In the genomic region with DNA sequence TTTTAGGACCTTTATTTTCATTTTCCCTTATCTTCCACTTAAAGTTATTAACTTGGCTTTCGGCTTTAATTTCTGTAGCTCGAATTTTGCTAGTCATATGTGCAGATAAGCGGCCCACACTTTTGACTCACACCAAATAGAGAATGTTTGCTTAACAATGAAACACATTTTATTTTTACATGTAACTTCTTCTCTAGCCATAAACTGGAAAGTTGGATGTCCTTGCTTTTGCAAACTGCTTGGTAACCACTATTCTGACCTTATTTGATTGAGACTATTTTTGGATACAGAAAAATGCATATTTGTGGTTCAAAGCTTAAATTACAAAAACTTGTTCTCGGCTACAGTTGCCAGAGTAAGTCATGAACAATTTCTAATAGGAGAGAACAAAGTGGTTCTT, we compare ENCODE assay signal across 18 cellular contexts.
DNase-seq lines count a peak whose midpoint lies in the region; ATAC-seq, FAIRE-seq and TF ChIP-seq lines count a peak whose summit lies in the region.
"Had no signal": no experiment of that assay in that cellular context is flagged by ENCODE, and none has a peak within 500 bp of the region (broad histone marks: within the 10 kb centered on the region; RNA-seq: fewer than 3 reads in every experiment).

No MANE protein-coding gene starts in this region.

- H3K27me3 ChIP-seq in KMS-11 (ENCODE audit: insufficient read depth, low read depth): no peaks in the 10 kb centered on the region
- H3K27me3 ChIP-seq: cardiac muscle cell had no signal

- H3K9ac ChIP-seq in KMS-11: no peak overlapping the region

- H3K36me3 ChIP-seq in KMS-11 (ENCODE audit: insufficient read depth): no peaks in the 10 kb centered on the region
- H3K36me3 ChIP-seq: cardiac muscle cell had no signal

- H2AFZ ChIP-seq in KMS-11 (ENCODE audit: low read depth): no peak overlapping the region

- DNase-seq in AG08395 (ENCODE audit: low spot score) (peak; percentile 50), myocyte (ENCODE audit: low read depth) (peak; percentile 80), left lobe of liver (ENCODE audit: low spot score) (no peak), HCEC 1CT (no peak), HT-29 (ENCODE audit: low spot score) (no peak)
- no peak for DNase-seq in activated T-helper 1 cell treated with anti-CD3 and anti-CD28 coated beads, Interleukin-12 subunit alpha, Interleukin-12 subunit beta, Interleukin-2, Interleukin-4 antibody, amounts not matched to agents 30 ng/mL and 10 ng/mL and 1 ng/mL, durations not matched to agents 14 hours and 24 hours and 36 hours (ENCODE audit: low spot score)
- DNase-seq: activated CD4-positive, alpha-beta T cell treated with anti-CD3 and anti-CD28 coated beads, Interleukin-2, amount 50 U/mL, for 1 hour; activated naive CD4-positive, alpha-beta T cell treated with Interleukin-2 at 50 U/mL for 16 hours; COR-L47; EL; NCI-H446 treated with DMSO at 0.1 percent for 48 hours; stimulated activated naive CD4-positive, alpha-beta T cell; SW 1271 had no signal

- no peak overlapping the region for H3K27ac ChIP-seq in KMS-11
- H3K27ac ChIP-seq: cardiac muscle cell, RWPE1 had no signal

- no peaks in the 10 kb centered on the region for H4K20me1 ChIP-seq in KMS-11 (ENCODE audit: insufficient read depth)

- no peak overlapping the region for H3K4me3 ChIP-seq in KMS-11 (IDR thresholded peaks at IDR 0.05; ENCODE audit: insufficient read depth, low read depth, low read length)
- H3K4me3 ChIP-seq: cardiac muscle cell had no signal

- no peaks in the 10 kb centered on the region for H3K36me3 Mint-ChIP-seq in activated T-helper 1 cell treated with anti-CD3 and anti-CD28 coated beads, Interleukin-12 subunit alpha, Interleukin-12 subunit beta, Interleukin-2, Interleukin-4 antibody, amounts not matched to agents 30 ng/mL and 10 ng/mL and 1 ng/mL, durations not matched to agents 14 hours and 24 hours and 36 hours (ENCODE audit: low read depth)

- H3K4me1 ChIP-seq in KMS-11 (ENCODE audit: low read depth, poor library complexity, severe bottlenecking): peaks cover 15% of the 10 kb centered on the region

- no peak for ATAC-seq in left lobe of liver

- H3K4me2 ChIP-seq in KMS-11: peak overlapping the region; percentile 7; the same call in 1 of the 2 replicates

- H3K4me1 Mint-ChIP-seq in activated T-helper 1 cell treated with anti-CD3 and anti-CD28 coated beads, Interleukin-12 subunit alpha, Interleukin-12 subunit beta, Interleukin-2, Interleukin-4 antibody, amounts not matched to agents 30 ng/mL and 10 ng/mL and 1 ng/mL, durations not matched to agents 14 hours and 24 hours and 36 hours (ENCODE audit: low read depth): no peaks in the 10 kb centered on the region

- H3K27me3 Mint-ChIP-seq in activated T-helper 1 cell treated with anti-CD3 and anti-CD28 coated beads, Interleukin-12 subunit alpha, Interleukin-12 subunit beta, Interleukin-2, Interleukin-4 antibody, amounts not matched to agents 30 ng/mL and 10 ng/mL and 1 ng/mL, durations not matched to agents 14 hours and 24 hours and 36 hours (ENCODE audit: insufficient read depth): no peaks in the 10 kb centered on the region

- no peak overlapping the region for H3K4me3 Mint-ChIP-seq in activated T-helper 1 cell treated with anti-CD3 and anti-CD28 coated beads, Interleukin-12 subunit alpha, Interleukin-12 subunit beta, Interleukin-2, Interleukin-4 antibody, amounts not matched to agents 30 ng/mL and 10 ng/mL and 1 ng/mL, durations not matched to agents 14 hours and 24 hours and 36 hours

- no peaks in the 10 kb centered on the region for H3K79me2 ChIP-seq in KMS-11 (ENCODE audit: insufficient read depth, low read depth)

- H3K9me3 Mint-ChIP-seq in activated T-helper 1 cell treated with anti-CD3 and anti-CD28 coated beads, Interleukin-12 subunit alpha, Interleukin-12 subunit beta, Interleukin-2, Interleukin-4 antibody, amounts not matched to agents 30 ng/mL and 10 ng/mL and 1 ng/mL, durations not matched to agents 14 hours and 24 hours and 36 hours: no peaks in the 10 kb centered on the region

- H3K27ac Mint-ChIP-seq in activated T-helper 1 cell treated with anti-CD3 and anti-CD28 coated beads, Interleukin-12 subunit alpha, Interleukin-12 subunit beta, Interleukin-2, Interleukin-4 antibody, amounts not matched to agents 30 ng/mL and 10 ng/mL and 1 ng/mL, durations not matched to agents 14 hours and 24 hours and 36 hours: no peak overlapping the region

- TF ChIP-seq CTCF in KMS-11 (conservative IDR thresholded peaks at IDR 0.05; ENCODE audit: low read depth, low read length): no peak

- peak; percentile 90 for FAIRE-seq in endometrium (lab: Jason Lieb, UNC)
- FAIRE-seq: urothelium cell line had no signal

- intact Hi-C loops in activated T-helper 1 cell treated with anti-CD3 and anti-CD28 coated beads, Interleukin-12 subunit alpha, Interleukin-12 subunit beta, Interleukin-2, Interleukin-4 antibody, amounts not matched to agents 30 ng/mL and 10 ng/mL and 1 ng/mL, durations not matched to agents 14 hours and 24 hours and 36 hours (cut with micrococcal nuclease): no loop called here

Comparison
In these comparisons a context has a peak if more than half of its experiments do, and no peak if none do; other contexts are left out.
1. DNase-seq: peak in AG08395 (single experiment) and myocyte (single experiment); none in left lobe of liver (single experiment), HCEC 1CT (single experiment), HT-29 (single experiment) and activated T-helper 1 cell treated with anti-CD3 and anti-CD28 coated beads, Interleukin-12 subunit alpha, Interleukin-12 subunit beta, Interleukin-2, Interleukin-4 antibody, amounts not matched to agents 30 ng/mL and 10 ng/mL and 1 ng/mL, durations not matched to agents 14 hours and 24 hours and 36 hours (single experiment).